9 cellular contexts compared by ENCODE assay signal in the genomic region with DNA sequence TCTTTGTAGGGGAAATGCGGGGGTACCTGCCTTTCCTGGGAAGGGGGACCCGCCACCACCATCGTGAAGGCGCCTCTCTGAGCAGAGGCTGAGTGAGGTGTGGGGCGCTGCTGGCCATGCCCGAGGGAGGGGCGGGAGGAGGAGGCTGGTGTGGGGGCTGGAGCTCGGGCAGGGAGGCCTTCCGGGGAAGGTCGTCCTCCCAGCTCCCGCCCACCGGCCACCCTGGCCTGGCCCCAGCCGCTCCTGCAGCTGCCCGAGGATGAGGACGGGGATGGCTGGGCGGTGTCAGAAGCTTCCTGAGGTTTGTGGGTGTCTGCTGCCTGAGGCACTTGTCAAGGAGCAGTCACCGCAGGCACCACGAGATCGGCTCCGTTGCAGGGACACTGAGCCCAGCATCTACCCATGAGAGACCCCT. TPM values are rescaled to one million over a fixed set of nuclear protein-coding genes. Genes with fewer than 3 reads are reported as not detected.
DNase-seq lines count a peak whose midpoint lies in the region; ATAC-seq, FAIRE-seq and TF ChIP-seq lines count a peak whose summit lies in the region.
"Had no signal": no experiment of that assay in that cellular context is flagged by ENCODE, and none has a peak within 500 bp of the region (broad histone marks: within the 10 kb centered on the region; RNA-seq: fewer than 3 reads in every experiment).

No MANE protein-coding gene starts in this region.

- ATAC-seq in GM18502 (IDR thresholded peaks at IDR 0.05; ENCODE audit: poor library complexity, unreplicated experiment) = no peak

- POLR2A ChIA-PET in HEK293 (lab: Yijun Ruan, JAX) = no interaction called here

- no peak for TF ChIP-seq POLR2A in adrenal gland (IDR thresholded peaks at IDR 0.05)

- H3K27ac Mint-ChIP-seq in immature natural killer cell = peak overlapping the region; percentile 81 to 93 (median 88)

- peaks cover 29 to 37% of the 10 kb centered on the region in 2 donors for H3K4me1 Mint-ChIP-seq in immature natural killer cell

- in situ Hi-C loops in GM13977 (cut with MboI; ENCODE audit: low pct_unique_long_range_greater_than_20kb, low sequenced_read_pairs, unreplicated experiment) = no loop called here

- DNase-seq in adrenal gland (peak in 5 of 7 donors; percentile 70 to 78 (median 73)), immature natural killer cell (peak; percentile 69 to 77 (median 71)), RCC 7860 (ENCODE audit: low spot score) (no peak), globus pallidus (ENCODE audit: low spot score) (no peak), GM13977 (ENCODE audit: low spot score) (no peak)
- DNase-seq: NCI-H2227 treated with DMSO at 0.1 percent for 48 hours had no signal

- intact Hi-C loops in adrenal gland (cut with DNase I) = no loop called here

- peaks cover 3 to 15% (median 14%) of the 10 kb centered on the region in 3 donors for H3K27me3 Mint-ChIP-seq in immature natural killer cell (ENCODE audit: low read depth in 3 of 3)

- H3K4me3 Mint-ChIP-seq in immature natural killer cell = peak overlapping the region; percentile 81 to 87 (median 84)

- 0 to 29% (median 18%) methylated on average over 5 to 20 of the region's 20 CpGs for WGBS in adrenal gland, 4 donors

- H3K4me1 ChIP-seq in HEK293 (ENCODE audit: control insufficient read depth, insufficient read depth, low read length) (peaks cover 3% of the 10 kb centered on the region; the same call in 1 of the 2 replicates), adrenal gland (replicated peaks in 1 of 2) (peaks cover 69 to 87% of the 10 kb centered on the region in 2 donors)

- CTCF ChIA-PET in HEK293 (lab: Yijun Ruan, JAX) = no interaction called here

- no peak for FAIRE-seq in RCC 7860 (lab: Jason Lieb, UNC)

- TF ChIP-seq CTCF in HEK293 (tag by site-specific recombination; IDR thresholded peaks at IDR 0.05) (no peak), adrenal gland (IDR thresholded peaks at IDR 0.05) (peak in 1 of 6 experiments; percentile 1), GM13977 (IDR thresholded peaks at IDR 0.05; ENCODE audit: extremely low read depth, insufficient read depth, missing control alignments) (no peak)

- no peaks in the 10 kb centered on the region for H3K27me3 ChIP-seq in adrenal gland

- H3K4me3 ChIP-seq in HEK293 (ENCODE audit: low read depth, low read length) = no peak overlapping the region
- peak overlapping the region in 1 of 4 donors; percentile 46 for H3K4me3 ChIP-seq in adrenal gland
- H3K4me3 ChIP-seq in skin epidermis = peak overlapping the region in 3 of 7 experiments; percentile 7 to 27 (median 18)

- no peak overlapping the region for H3K27ac ChIP-seq in HEK293 (ENCODE audit: extremely low read depth, low read depth, low read length)
- peak overlapping the region; percentile 86 to 98 (median 92) for H3K27ac ChIP-seq in adrenal gland
- H3K27ac ChIP-seq in skin epidermis = peak overlapping the region in 20 of 21 experiments; percentile 11 to 85 (median 78)

- peaks cover 0 to 21% of the 10 kb centered on the region in 2 experiments; a peak in 1 of 3 replicates for H3K36me3 ChIP-seq in HEK293 (ENCODE audit: control insufficient read depth in 2 of 2, insufficient read depth in 1 of 2, low read length in 2 of 2)
- peaks cover 0 to 22% of the 10 kb centered on the region in 2 donors for H3K36me3 ChIP-seq in adrenal gland (replicated peaks in 1 of 2)

- H3K36me3 Mint-ChIP-seq in immature natural killer cell = peaks cover 0 to 4% (median 4%) of the 10 kb centered on the region in 3 donors

- H3K9me3 Mint-ChIP-seq in immature natural killer cell = no peaks in the 10 kb centered on the region

- H3K9me3 ChIP-seq in HEK293 (ENCODE audit: control insufficient read depth, insufficient read depth, low read depth, low read length) = no peaks in the 10 kb centered on the region
- H3K9me3 ChIP-seq in adrenal gland (replicated peaks in 1 of 3) = no peaks in the 10 kb centered on the region

TF ChIP-seq in HEK293, 187 proteins besides CTCF, POLR2A, EP300 and RAD21:
- TF ChIP-seq ZFHX2 (tag by site-specific recombination; conservative IDR thresholded peaks at IDR 0.05) = peak; percentile 26; the same call in 1 of the 2 replicates
- no peak for TF ChIP-seq ZNF354C (tag by site-specific recombination; IDR thresholded peaks at IDR 0.05; ENCODE audit: borderline replicate concordance, low read depth)
- peak; percentile 27; the same call in 1 of the 2 replicates for TF ChIP-seq EGR2 (tag by site-specific recombination; IDR thresholded peaks at IDR 0.05; ENCODE audit: low read depth)
- 0 out of 2 replicates have a peak, but pooled peaks have one; percentile 4 for TF ChIP-seq SP2 (tag by site-specific recombination; IDR thresholded peaks at IDR 0.05)

RNA-seq across cellular contexts. Expression of gene PWWP2B, which starts 11.4 kb away (rescaled TPM):
- 10 to 100 TPM; 31.6 to 75.3 (median 42.2) TPM for total RNA-seq in adrenal gland
- polyA plus RNA-seq in adrenal gland (10 to 100 TPM in 2 of 3 donors, 1 to 10 TPM in 1; 3.4 to 34.0 (median 33.5) TPM), immature natural killer cell (1 to 10 TPM; 4.0 to 7.3 (median 4.3) TPM)

Comparison
In these comparisons a context has a peak if more than half of its experiments do, and no peak if none do; other contexts are left out.
1. DNase-seq: peak in adrenal gland (5 of 7) and immature natural killer cell (3 of 3); none in RCC 7860 (single experiment), globus pallidus (single experiment) and GM13977 (single experiment).